Comparison of ENCODE assay signal across 15 cellular contexts in the genomic region with DNA sequence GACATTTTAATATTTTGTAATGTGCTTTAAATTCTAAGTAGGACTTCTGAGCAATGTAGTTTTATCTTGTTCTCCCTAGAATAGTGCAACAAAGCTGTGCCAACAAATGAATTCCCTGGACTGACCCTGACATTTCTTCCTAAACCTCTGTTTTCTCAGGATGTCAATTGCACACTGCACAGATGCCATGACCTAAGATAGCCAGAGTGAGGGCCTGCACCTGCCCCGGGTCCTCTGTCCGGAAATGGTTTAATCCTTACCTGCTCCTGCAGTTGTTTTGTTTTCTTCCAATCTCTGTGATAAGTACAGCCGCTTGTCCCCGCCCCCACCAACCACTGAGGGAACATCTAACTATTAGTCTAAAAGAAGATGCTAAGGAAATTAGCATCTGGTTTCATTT.
DNase-seq lines count a peak whose midpoint lies in the region; ATAC-seq and TF ChIP-seq lines count a peak whose summit lies in the region.
"Had no signal": no experiment of that assay in that cellular context is flagged by ENCODE, and none has a peak within 500 bp of the region (broad histone marks: within the 10 kb centered on the region; RNA-seq: fewer than 3 reads in every experiment).

No MANE protein-coding gene starts in this region.

- TF ChIP-seq CTCF in WERI-Rb-1 (IDR thresholded peaks at IDR 0.05; ENCODE audit: low read depth, low read length) (no peak), nephron (IDR thresholded peaks at IDR 0.05; ENCODE audit: unreplicated experiment in 3 of 3) (no peak), uterus (IDR thresholded peaks at IDR 0.05) (no peak), gastrocnemius medialis (IDR thresholded peaks at IDR 0.05 in 4 of 5, conservative IDR thresholded peaks at IDR 0.05 in 1 of 5) (no peak)

- TF ChIP-seq POLR2A in uterus (IDR thresholded peaks at IDR 0.05) (no peak), gastrocnemius medialis (IDR thresholded peaks at IDR 0.05) (no peak)

- WGBS in right cardiac atrium: 26% methylated on average over 4 of the region's 4 CpGs

- peaks cover 22% of the 10 kb centered on the region for H3K4me1 Mint-ChIP-seq in nephron
- H3K4me1 Mint-ChIP-seq: CD4-positive, alpha-beta memory T cell had no signal

- no peaks in the 10 kb centered on the region for H3K36me3 Mint-ChIP-seq in nephron (ENCODE audit: low read depth)
- H3K36me3 Mint-ChIP-seq: CD4-positive, alpha-beta memory T cell had no signal

- ATAC-seq in gastrocnemius medialis (no peak), right cardiac atrium (no peak)
- ATAC-seq: A549, HepG2 had no signal

- H3K4me3 ChIP-seq in WERI-Rb-1 (ENCODE audit: low read depth, low read length) (no peak overlapping the region), uterus (no peak overlapping the region), gastrocnemius medialis (no peak overlapping the region), right cardiac atrium (ENCODE audit: low read length) (no peak overlapping the region)
- H3K4me3 ChIP-seq: A549, HAP-1 had no signal

- intact Hi-C loops in uterus (cut with DNase I; ENCODE audit: low total_unique reads) (no loop called here), gastrocnemius medialis (cut with DNase I; ENCODE audit: low total_unique reads) (no loop called here), right cardiac atrium (cut with DNase I) (no loop called here)

- H3K36me3 ChIP-seq in WERI-Rb-1: no peaks in the 10 kb centered on the region
- no peaks in the 10 kb centered on the region for H3K36me3 ChIP-seq in uterus
- no peaks in the 10 kb centered on the region for H3K36me3 ChIP-seq in gastrocnemius medialis
- H3K36me3 ChIP-seq: BE2C, HAP-1 had no signal

- H3K4me1 ChIP-seq in uterus (peaks cover 0 to 6% of the 10 kb centered on the region in 2 donors), gastrocnemius medialis (no peaks in the 10 kb centered on the region), right cardiac atrium (ENCODE audit: control insufficient read depth, insufficient read depth, low read length) (no peaks in the 10 kb centered on the region)
- H3K4me1 ChIP-seq: A549, BE2C, HAP-1 had no signal

- no peaks in the 10 kb centered on the region for H3K9me3 ChIP-seq in WERI-Rb-1 (ENCODE audit: severe bottlenecking)
- H3K9me3 ChIP-seq in uterus: no peaks in the 10 kb centered on the region
- H3K9me3 ChIP-seq in gastrocnemius medialis: no peaks in the 10 kb centered on the region
- H3K9me3 ChIP-seq in right cardiac atrium (ENCODE audit: control insufficient read depth, low read length): no peaks in the 10 kb centered on the region
- H3K9me3 ChIP-seq: A549, BE2C, HAP-1 had no signal

- H3K27ac ChIP-seq in WERI-Rb-1: no peak overlapping the region
- peak overlapping the region; percentile 64 to 67 for H3K27ac ChIP-seq in uterus
- H3K27ac ChIP-seq in gastrocnemius medialis: no peak overlapping the region
- H3K27ac ChIP-seq in right cardiac atrium (ENCODE audit: low read length): no peak overlapping the region
- H3K27ac ChIP-seq: A549, C4-2B had no signal

- no peaks in the 10 kb centered on the region for H3K27me3 ChIP-seq in WERI-Rb-1 (ENCODE audit: insufficient read depth, low read depth, severe bottlenecking)
- H3K27me3 ChIP-seq in uterus: no peaks in the 10 kb centered on the region
- H3K27me3 ChIP-seq in gastrocnemius medialis: no peaks in the 10 kb centered on the region
- H3K27me3 ChIP-seq in right cardiac atrium (ENCODE audit: control insufficient read depth, insufficient read depth): no peaks in the 10 kb centered on the region
- H3K27me3 ChIP-seq: BE2C had no signal

- peak overlapping the region in 1 of 3 experiments; percentile 31 for H3K4me3 Mint-ChIP-seq in nephron
- H3K4me3 Mint-ChIP-seq: CD4-positive, alpha-beta memory T cell had no signal

- H3K27me3 Mint-ChIP-seq in nephron (ENCODE audit: low read depth): no peaks in the 10 kb centered on the region
- H3K27me3 Mint-ChIP-seq: CD4-positive, alpha-beta memory T cell had no signal

- in situ Hi-C loops in gastrocnemius medialis (cut with MboI; ENCODE audit: low sequenced_read_pairs in 4 of 4): no loop called here

- H3K27ac Mint-ChIP-seq in nephron: peak overlapping the region; percentile 84 to 95 (median 94)
- H3K27ac Mint-ChIP-seq: CD4-positive, alpha-beta memory T cell had no signal

- H3K9me3 Mint-ChIP-seq in nephron: no peaks in the 10 kb centered on the region

- DNase-seq in NCI-H146 (lab: John Stamatoyannopoulos, UW): peak; percentile 67
- DNase-seq in WERI-Rb-1: peak; percentile 15
- DNase-seq in uterus: peak; percentile 30 to 46
- DNase-seq in gastrocnemius medialis: no peak
- no peak for DNase-seq in NCI-H1930 (lab: John Stamatoyannopoulos, UW)
- no peak for DNase-seq in right cardiac atrium
- DNase-seq: BE2C; CD4-positive, alpha-beta memory T cell; DND-41; GDM1 had no signal

Comparison
In these comparisons a context has a peak if more than half of its experiments do, and no peak if none do; other contexts are left out.
1. DNase-seq: peak in NCI-H146 (single experiment), WERI-Rb-1 (single experiment) and uterus (2 of 2); none in gastrocnemius medialis (0 of 2), NCI-H1930 (0 of 2) and right cardiac atrium (0 of 3).
2. H3K27ac ChIP-seq: peak in uterus (2 of 2); none in WERI-Rb-1 (single experiment), gastrocnemius medialis (0 of 4) and right cardiac atrium (single experiment).